21 cellular contexts compared by ENCODE assay signal in genomic region chr5:138702166-138702826, GRCh38. TPM values are rescaled to one million over a fixed set of nuclear protein-coding genes. Genes with fewer than 3 reads are reported as not detected.
A peak's percentile ranks its signal among the peaks of the same experiment; 100 is the strongest.
DNase-seq lines count a peak whose midpoint lies in the region; ATAC-seq and TF ChIP-seq lines count a peak whose summit lies in the region.
"Had no signal": no experiment of that assay in that cellular context is flagged by ENCODE, and none has a peak within 500 bp of the region (broad histone marks: within the 10 kb centered on the region; RNA-seq: fewer than 3 reads in every experiment).

No MANE protein-coding gene starts in this region.

- H3K27ac Mint-ChIP-seq in glutamatergic neuron (ENCODE audit: unreplicated experiment) = peak overlapping the region; percentile 98
- H3K27ac Mint-ChIP-seq: activated naive CD8-positive, alpha-beta T cell treated with anti-CD3 and anti-CD28 coated beads for 36 hours; activated T-helper 1 cell treated with anti-CD3 and anti-CD28 coated beads, Interleukin-12 subunit alpha, Interleukin-12 subunit beta, Interleukin-2, Interleukin-4 antibody, amounts not matched to agents 30 ng/mL and 10 ng/mL and 1 ng/mL, durations not matched to agents 14 hours and 24 hours and 36 hours; stimulated activated naive B cell treated with anti-CD40 and anti-IgM and Interleukin-4, amounts not matched to agents 10 μg/mL and 1 μg/mL and 100 μg/mL, for 72 hours; T-helper 2 cell treated with Interferon-gamma antibody and Interleukin-4, amounts not matched to agents 5 μg/mL and 100 μg/mL, for 36 hours had no signal

- POLR2A ChIA-PET in SK-N-SH (lab: Yijun Ruan, JAX) = interaction anchor here (0.8 to 1.1 kb wide), 2 partner anchors 52 to 640 kb away, joined by 3 read pairs; no protein-coding TSS in a partner anchor

- no peaks in the 10 kb centered on the region for H4K20me1 ChIP-seq in SK-N-SH (ENCODE audit: insufficient read depth)

- no peaks in the 10 kb centered on the region for H3K9me2 ChIP-seq in SK-N-SH

- WGBS in SK-N-SH (ENCODE audit: low lambda C conversion rate) = 78% methylated on average over 5 of the region's 5 CpGs

- H3K79me2 ChIP-seq in SK-N-SH (ENCODE audit: insufficient read depth) = no peaks in the 10 kb centered on the region

- peaks cover 3 to 30% of the 10 kb centered on the region in 2 experiments; a peak in 1 of 4 replicates for H3K4me1 ChIP-seq in SK-N-SH (ENCODE audit: control insufficient read depth in 1 of 2, insufficient read depth in 2 of 2, low read depth in 1 of 2, low read length in 1 of 2)
- H3K4me1 ChIP-seq: gastroesophageal sphincter, tibial artery had no signal

- H3K4me1 Mint-ChIP-seq in glutamatergic neuron (ENCODE audit: low read depth, unreplicated experiment) = peaks cover 49% of the 10 kb centered on the region
- H3K4me1 Mint-ChIP-seq: activated naive CD8-positive, alpha-beta T cell treated with anti-CD3 and anti-CD28 coated beads for 36 hours; stimulated activated naive B cell treated with anti-CD40 and anti-IgM and Interleukin-4, amounts not matched to agents 10 μg/mL and 1 μg/mL and 100 μg/mL, for 72 hours had no signal

- CTCF ChIA-PET in SK-N-SH (lab: Yijun Ruan, JAX) = interaction anchor here (0.6 to 1.5 kb wide), 5 partner anchors 12 to 91 kb away, joined by 3 to 4 read pairs (median 3); no protein-coding TSS in a partner anchor

- H3K4me3 ChIP-seq in SK-N-SH (ENCODE audit: low read depth in 2 of 2, low read length in 1 of 2) = no peak overlapping the region
- H3K4me3 ChIP-seq: gastroesophageal sphincter, left ventricle myocardium inferior, right atrium auricular region, tibial artery had no signal

- no peak overlapping the region for H3K27ac ChIP-seq in SK-N-SH (ENCODE audit: low read depth in 2 of 2, low read length in 1 of 2)
- H3K27ac ChIP-seq: gastroesophageal sphincter, left ventricle myocardium inferior, right atrium auricular region, tibial artery had no signal

- H3K4me3 Mint-ChIP-seq in glutamatergic neuron (ENCODE audit: unreplicated experiment) = peak overlapping the region; percentile 65
- H3K4me3 Mint-ChIP-seq: activated naive CD8-positive, alpha-beta T cell treated with anti-CD3 and anti-CD28 coated beads for 36 hours; activated T-helper 1 cell treated with anti-CD3 and anti-CD28 coated beads, Interleukin-12 subunit alpha, Interleukin-12 subunit beta, Interleukin-2, Interleukin-4 antibody, amounts not matched to agents 30 ng/mL and 10 ng/mL and 1 ng/mL, durations not matched to agents 14 hours and 24 hours and 36 hours; stimulated activated naive B cell treated with anti-CD40 and anti-IgM and Interleukin-4, amounts not matched to agents 10 μg/mL and 1 μg/mL and 100 μg/mL, for 72 hours; T-helper 2 cell treated with Interferon-gamma antibody and Interleukin-4, amounts not matched to agents 5 μg/mL and 100 μg/mL, for 36 hours had no signal

- H3K9ac ChIP-seq in SK-N-SH = no peak overlapping the region

- H2AFZ ChIP-seq in SK-N-SH (ENCODE audit: low read depth) = no peak overlapping the region

- peaks cover 4% of the 10 kb centered on the region for H3F3A ChIP-seq in SK-N-SH (replicated peaks; ENCODE audit: insufficient read depth)

- TF ChIP-seq CTCF in glutamatergic neuron (IDR thresholded peaks at IDR 0.05; ENCODE audit: partially characterized antibody, unreplicated experiment) = no peak
- TF ChIP-seq CTCF in SK-N-SH (IDR thresholded peaks at IDR 0.05) = no peak

- no peaks in the 10 kb centered on the region for H3K36me3 Mint-ChIP-seq in glutamatergic neuron (ENCODE audit: unreplicated experiment)
- H3K36me3 Mint-ChIP-seq: activated naive CD8-positive, alpha-beta T cell treated with anti-CD3 and anti-CD28 coated beads for 36 hours; stimulated activated naive B cell treated with anti-CD40 and anti-IgM and Interleukin-4, amounts not matched to agents 10 μg/mL and 1 μg/mL and 100 μg/mL, for 72 hours had no signal

- no peaks in the 10 kb centered on the region for H3K9me3 ChIP-seq in SK-N-SH
- H3K9me3 ChIP-seq: BE2C, Caco-2, gastroesophageal sphincter, left ventricle myocardium inferior, right atrium auricular region, tibial artery had no signal

- H3K9me3 Mint-ChIP-seq in glutamatergic neuron (ENCODE audit: unreplicated experiment) = peaks cover 17% of the 10 kb centered on the region
- H3K9me3 Mint-ChIP-seq: activated naive CD8-positive, alpha-beta T cell treated with anti-CD3 and anti-CD28 coated beads for 36 hours; activated T-helper 1 cell treated with anti-CD3 and anti-CD28 coated beads, Interleukin-12 subunit alpha, Interleukin-12 subunit beta, Interleukin-2, Interleukin-4 antibody, amounts not matched to agents 30 ng/mL and 10 ng/mL and 1 ng/mL, durations not matched to agents 14 hours and 24 hours and 36 hours; stimulated activated naive B cell treated with anti-CD40 and anti-IgM and Interleukin-4, amounts not matched to agents 10 μg/mL and 1 μg/mL and 100 μg/mL, for 72 hours; T-helper 2 cell treated with Interferon-gamma antibody and Interleukin-4, amounts not matched to agents 5 μg/mL and 100 μg/mL, for 36 hours had no signal

- H3K27me3 Mint-ChIP-seq in glutamatergic neuron (ENCODE audit: unreplicated experiment) = peaks cover 11% of the 10 kb centered on the region

- DNase-seq in DMS 273 (lab: John Stamatoyannopoulos, UW; ENCODE audit: unreplicated experiment) (peak; percentile 49), DMS 273 treated with DMSO at 0.1 percent for 48 hours (lab: John Stamatoyannopoulos, UW) (no peak), HuH-7 (ENCODE audit: low spot score) (peak; percentile 32), OCI-M1 (lab: John Stamatoyannopoulos, UW) (peak; percentile 93), glutamatergic neuron (no peak), SK-N-SH (no peak), GDM1 (lab: John Stamatoyannopoulos, UW) (no peak)
- DNase-seq: 8988T; activated CD4-positive, CD25-positive, alpha-beta regulatory T cell treated with anti-CD3 and anti-CD28 coated beads, Interleukin-2, amount 50 U/mL, for 72 hours; activated naive CD8-positive, alpha-beta T cell treated with anti-CD3 and anti-CD28 coated beads for 36 hours; BE2C; left ventricle myocardium inferior; occipital lobe; stimulated activated naive B cell treated with anti-CD40 and anti-IgM and Interleukin-4, amounts not matched to agents 10 μg/mL and 1 μg/mL and 100 μg/mL, for 72 hours; tibial artery had no signal

- no peak for TF ChIP-seq EP300 in SK-N-SH (IDR thresholded peaks at IDR 0.05; ENCODE audit: borderline replicate concordance in 1 of 2, low read depth in 1 of 2, low read length in 1 of 2)

- H3K4me2 ChIP-seq in SK-N-SH = no peak overlapping the region

- no peaks in the 10 kb centered on the region for H3K36me3 ChIP-seq in SK-N-SH (replicated peaks in 1 of 2; ENCODE audit: control insufficient read depth in 1 of 2, insufficient read depth in 2 of 2, low read length in 1 of 2)
- H3K36me3 ChIP-seq: BE2C, gastroesophageal sphincter, left ventricle myocardium inferior, right atrium auricular region, tibial artery had no signal

- H3K27me3 ChIP-seq in SK-N-SH (ENCODE audit: insufficient read depth) = no peaks in the 10 kb centered on the region
- H3K27me3 ChIP-seq: BE2C, gastroesophageal sphincter, right atrium auricular region had no signal

- TF ChIP-seq RAD21 in SK-N-SH (IDR thresholded peaks at IDR 0.05; ENCODE audit: low read length) = no peak

- ATAC-seq in GM21381 (IDR thresholded peaks at IDR 0.05; ENCODE audit: unreplicated experiment) = no peak
- ATAC-seq: gastroesophageal sphincter; stimulated activated naive B cell treated with anti-CD40 and anti-IgM and Interleukin-4, amounts not matched to agents 10 μg/mL and 1 μg/mL and 100 μg/mL, for 72 hours had no signal

TF ChIP-seq in SK-N-SH, 30 proteins besides CTCF, POLR2A, EP300 and RAD21:
- no peak for TF ChIP-seq MAX (IDR thresholded peaks at IDR 0.05; ENCODE audit: low read depth)
- no peak for TF ChIP-seq YY1 (IDR thresholded peaks at IDR 0.05; ENCODE audit: low read depth)
- TF ChIP-seq EZH2phosphoT487 (IDR thresholded peaks at IDR 0.05; ENCODE audit: borderline replicate concordance, low read depth) = no peak
- no peak for TF ChIP-seq RXRA (IDR thresholded peaks at IDR 0.05; ENCODE audit: borderline replicate concordance, low read depth)
- TF ChIP-seq, protein P1, sequence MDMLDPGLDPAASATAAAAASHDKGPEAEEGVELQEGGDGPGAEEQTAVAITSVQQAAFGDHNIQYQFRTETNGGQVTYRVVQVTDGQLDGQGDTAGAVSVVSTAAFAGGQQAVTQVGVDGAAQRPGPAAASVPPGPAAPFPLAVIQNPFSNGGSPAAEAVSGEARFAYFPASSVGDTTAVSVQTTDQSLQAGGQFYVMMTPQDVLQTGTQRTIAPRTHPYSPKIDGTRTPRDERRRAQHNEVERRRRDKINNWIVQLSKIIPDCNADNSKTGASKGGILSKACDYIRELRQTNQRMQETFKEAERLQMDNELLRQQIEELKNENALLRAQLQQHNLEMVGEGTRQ (IDR thresholded peaks at IDR 0.05; ENCODE audit: borderline replicate concordance, low read depth, low read length) = no peak
- no peak for TF ChIP-seq PBX3 (IDR thresholded peaks at IDR 0.05)
- no peak for TF ChIP-seq CHD2 (IDR thresholded peaks at IDR 0.05; ENCODE audit: low read length, partially characterized antibody)
- TF ChIP-seq NRF1 (IDR thresholded peaks at IDR 0.05; ENCODE audit: low read depth, low read length) = no peak
- no peak for TF ChIP-seq FOXM1 (IDR thresholded peaks at IDR 0.05; ENCODE audit: low read depth)
- TF ChIP-seq TCF12 (IDR thresholded peaks at IDR 0.05) = no peak
- TF ChIP-seq GATA2 (CRISPR knock-in tag; IDR thresholded peaks at IDR 0.05) = no peak

RNA-seq across cellular contexts. Expression of gene CTNNA1, which starts 50.9 kb away (rescaled TPM):
- total RNA-seq in glutamatergic neuron (ENCODE audit: unreplicated experiment) = 598 TPM
- polyA plus RNA-seq in SK-N-SH (2012; rRNA removed) = 118 and 130 TPM in 2 replicates
- 122 and 123 TPM in 2 replicates for polyA plus RNA-seq in SK-N-SH (2012; cell fraction: cytosol; rRNA removed)
- 161 and 184 TPM in 2 replicates for polyA plus RNA-seq in SK-N-SH (2012; cell fraction: nucleus; rRNA removed)

Comparison
In these comparisons a context has a peak if more than half of its experiments do, and no peak if none do; other contexts are left out.
1. DNase-seq: peak in DMS 273 (single experiment), HuH-7 (single experiment) and OCI-M1 (single experiment); none in DMS 273 treated with DMSO at 0.1 percent for 48 hours (single experiment), glutamatergic neuron (single experiment), SK-N-SH (single experiment) and GDM1 (single experiment).